8 cellular contexts compared by ENCODE assay signal in the genomic region with DNA sequence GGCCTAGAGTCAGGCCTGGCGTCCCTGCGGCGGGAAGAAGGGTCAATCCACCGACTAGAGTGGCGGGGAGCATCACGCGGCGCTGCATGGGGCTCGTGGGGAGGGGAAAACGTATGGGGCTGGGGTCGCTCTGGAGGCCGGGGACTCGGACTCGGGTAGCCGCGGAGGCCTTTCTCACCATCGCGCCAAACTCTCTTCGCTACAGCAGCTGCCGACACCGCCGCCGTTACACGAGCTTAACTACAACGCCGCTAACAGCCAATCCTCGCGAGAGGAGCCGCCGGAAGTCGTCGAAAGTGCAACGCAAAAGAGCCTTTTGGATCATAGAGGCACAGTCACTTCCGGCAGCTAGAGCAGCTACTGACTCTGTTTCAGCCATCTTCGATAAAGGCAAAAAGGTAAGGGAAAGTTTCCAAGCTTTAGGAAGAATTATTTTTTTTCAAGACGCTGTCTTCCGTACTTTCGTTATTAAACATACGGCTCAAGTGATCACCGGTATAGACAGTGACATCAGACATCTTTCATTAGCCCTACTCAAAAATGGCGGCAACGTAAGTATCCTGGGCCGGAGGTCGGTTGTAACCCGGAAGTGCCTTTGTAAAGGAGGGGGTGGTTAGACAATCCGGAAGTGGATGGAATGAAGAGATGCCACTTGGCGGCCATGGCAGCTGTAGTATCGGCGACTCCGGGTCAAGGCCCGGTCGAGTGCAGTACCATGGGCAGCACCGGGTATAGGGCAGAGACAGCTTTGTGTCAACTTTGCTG. TPM values are rescaled to one million over a fixed set of nuclear protein-coding genes. Genes with fewer than 3 reads are reported as not detected.
DNase-seq lines count a peak whose midpoint lies in the region; ATAC-seq, FAIRE-seq and TF ChIP-seq lines count a peak whose summit lies in the region.

A gene (minus strand): TSS at position 247 of the 765 bp plus-strand sequence. CDS start 66 bp downstream, at position 181.
A gene with protein sequence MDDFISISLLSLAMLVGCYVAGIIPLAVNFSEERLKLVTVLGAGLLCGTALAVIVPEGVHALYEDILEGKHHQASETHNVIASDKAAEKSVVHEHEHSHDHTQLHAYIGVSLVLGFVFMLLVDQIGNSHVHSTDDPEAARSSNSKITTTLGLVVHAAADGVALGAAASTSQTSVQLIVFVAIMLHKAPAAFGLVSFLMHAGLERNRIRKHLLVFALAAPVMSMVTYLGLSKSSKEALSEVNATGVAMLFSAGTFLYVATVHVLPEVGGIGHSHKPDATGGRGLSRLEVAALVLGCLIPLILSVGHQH (plus strand): TSS at position 640 of the 765 bp plus-strand sequence. CDS start 678 bp downstream, outside the sequence.

- H3K9me3 ChIP-seq in right atrium auricular region (no peaks in the 10 kb centered on the region), psoas muscle (no peaks in the 10 kb centered on the region)

- H3K27me3 ChIP-seq in right atrium auricular region = no peaks in the 10 kb centered on the region
- no peaks in the 10 kb centered on the region for H3K27me3 ChIP-seq in psoas muscle (ENCODE audit: insufficient read depth in 3 of 3, low read length in 2 of 3)

- no peak for TF ChIP-seq CTCF in right atrium auricular region (IDR thresholded peaks at IDR 0.05)
- TF ChIP-seq CTCF in psoas muscle (IDR thresholded peaks at IDR 0.05) = no peak

- peak within 1 kb of the TSS; percentile 93 to 98 for H3K4me3 ChIP-seq in right atrium auricular region
- H3K4me3 ChIP-seq in psoas muscle = peak within 1 kb of the TSS; percentile 93

- DNase-seq in NCI-H187 treated with DMSO at 0.1 percent for 48 hours (lab: John Stamatoyannopoulos, UW) = peak; percentile 98
- DNase-seq in anterior cingulate cortex (lab: John Stamatoyannopoulos, UW) = peak; percentile 34 to 98 (median 91)
- DNase-seq in right atrium auricular region (ENCODE audit: low spot score) = peak; percentile 98
- peak; percentile 95 to 98 for DNase-seq in psoas muscle
- DNase-seq in urothelium cell line (ENCODE audit: low spot score) = peak; percentile 99

- H3K27ac ChIP-seq in right atrium auricular region (peak within 1 kb of the TSS; percentile 81 to 92), psoas muscle (peak within 1 kb of the TSS; percentile 94)

- 0% methylated on average over 52 to 53 of the region's 53 CpGs for WGBS in psoas muscle, 3 donors

- H3K36me3 ChIP-seq in right atrium auricular region = peaks cover 20% of the 10 kb centered on the region
- peaks cover 11 to 33% of the 10 kb centered on the region in 2 donors for H3K36me3 ChIP-seq in psoas muscle (ENCODE audit: insufficient read depth in 1 of 2, low read depth in 1 of 2)

- FAIRE-seq in urothelium cell line (lab: Jason Lieb, UNC) = peak; percentile 98

- ATAC-seq in GM18499 (IDR thresholded peaks at IDR 0.05; ENCODE audit: insufficient read depth, unreplicated experiment) (peak; percentile 79), HG02943 (IDR thresholded peaks at IDR 0.05; ENCODE audit: low read depth, unreplicated experiment) (peak; percentile 81), psoas muscle (peak; percentile 98 to 99 (median 98))

- intact Hi-C loops in T-helper 2 cell treated with Interferon-gamma antibody and Interleukin-4, amounts not matched to agents 100 ng/mL and 5 ng/mL, for 36 hours (cut with micrococcal nuclease) = loop anchor here (1.0 to 10.0 kb wide), 4 partner anchors 62 to 603 kb away; a partner anchor contains a TSS
- intact Hi-C loops in psoas muscle (cut with DNase I) = loop anchor here in 1 of 2 donors (2.0 to 10.0 kb wide), 2 partner anchors 63 to 243 kb away; a partner anchor contains a TSS

- H3K4me1 ChIP-seq in right atrium auricular region = peaks cover 0 to 48% of the 10 kb centered on the region in 2 donors
- peaks cover 39% of the 10 kb centered on the region for H3K4me1 ChIP-seq in psoas muscle

RNA-seq across cellular contexts. Expression of the first gene that starts in this region (rescaled TPM):
- 342 and 350 TPM in 2 replicates for total RNA-seq in T-helper 2 cell treated with Interferon-gamma antibody and Interleukin-4, amounts not matched to agents 100 ng/mL and 5 ng/mL, for 36 hours
- total RNA-seq in right atrium auricular region (10 to 100 TPM; 47.1 to 55.1 TPM), psoas muscle (100 to 1,000 TPM in 2 of 4 donors, 10 to 100 TPM in 2; 86.2 to 115 (median 103) TPM)
- 100 to 1,000 TPM in 2 of 3 donors, 10 to 100 TPM in 1; 76.9 to 130 (median 111) TPM for polyA plus RNA-seq in psoas muscle

RNA-seq across cellular contexts. Expression of the second gene that starts in this region (rescaled TPM):
- total RNA-seq in T-helper 2 cell treated with Interferon-gamma antibody and Interleukin-4, amounts not matched to agents 100 ng/mL and 5 ng/mL, for 36 hours = 48.9 and 49.0 TPM in 2 replicates
- 10 to 100 TPM; 29.3 to 37.5 TPM for total RNA-seq in right atrium auricular region
- 10 to 100 TPM; 11.8 to 16.7 (median 14.9) TPM for total RNA-seq in psoas muscle
- 10 to 100 TPM in 2 of 3 donors, 1 to 10 TPM in 1; 6.1 to 19.8 (median 19.2) TPM for polyA plus RNA-seq in psoas muscle

Comparison
In these comparisons a context has a peak if more than half of its experiments do, and no peak if none do; other contexts are left out.
1. Peak in every context shown above with its lines: DNase-seq, ATAC-seq, H3K4me3 ChIP-seq and H3K27ac ChIP-seq.